In the genomic region with DNA sequence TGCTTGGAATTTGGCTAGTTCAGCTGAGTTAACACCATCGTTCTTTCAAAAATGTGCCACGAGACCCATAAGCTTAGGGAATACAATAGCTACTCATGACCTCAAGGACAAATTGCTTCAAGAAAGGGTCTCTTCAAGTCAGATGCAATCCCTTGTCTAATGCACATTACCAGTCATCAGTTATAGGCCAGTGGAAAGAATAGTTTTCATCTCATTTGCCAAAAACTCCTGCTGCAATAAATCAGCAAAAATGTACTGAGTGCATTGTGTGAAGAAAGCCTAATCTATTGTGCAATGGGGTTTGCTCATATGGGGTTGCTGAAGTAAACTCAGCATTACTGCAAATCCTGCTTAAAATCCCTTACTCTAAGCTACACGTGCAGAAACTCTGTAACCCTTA, we compare ENCODE assay signal across 2 cellular contexts.
TF ChIP-seq lines count a peak whose summit lies in the region.

No MANE protein-coding gene starts in this region.

TF ChIP-seq in HepG2, 621 proteins besides CTCF, POLR2A, EP300 and RAD21:
- TF ChIP-seq PHF5A (CRISPR knock-in tag; IDR thresholded peaks at IDR 0.05; ENCODE audit: low read depth, unreplicated experiment): no peak
- no peak for TF ChIP-seq KAT2B (IDR thresholded peaks at IDR 0.05; ENCODE audit: borderline replicate concordance, low read depth, low read length)
- no peak for TF ChIP-seq FOXA1 (IDR thresholded peaks at IDR 0.05)
- TF ChIP-seq FOXA1 (CRISPR knock-in tag; IDR thresholded peaks at IDR 0.05): no peak
- peak; percentile 51; the same call in 1 of the 2 replicates for TF ChIP-seq CEBPB (IDR thresholded peaks at IDR 0.05; ENCODE audit: borderline replicate concordance, low read depth, low read length)
- no peak for TF ChIP-seq NAIF1 (CRISPR knock-in tag; IDR thresholded peaks at IDR 0.05; ENCODE audit: borderline replicate concordance)
- no peak for TF ChIP-seq ZFP82 (CRISPR knock-in tag; IDR thresholded peaks at IDR 0.05; ENCODE audit: borderline replicate concordance)
TF ChIP-seq in HepG2: peak in this region for 1.

TF ChIP-seq in H1, 55 proteins besides CTCF, POLR2A, EP300 and RAD21:
- TF ChIP-seq SIX5 (IDR thresholded peaks at IDR 0.05; ENCODE audit: low read depth, low read length) (no peak), CEBPB (IDR thresholded peaks at IDR 0.05; ENCODE audit: low read depth, low read length) (0 out of 2 replicates have a peak, but pooled peaks have one; percentile 25), CHD2 (IDR thresholded peaks at IDR 0.05; ENCODE audit: low read length) (no peak)
